Comparison of ENCODE assay signal across 1 cellular context in the genomic region with DNA sequence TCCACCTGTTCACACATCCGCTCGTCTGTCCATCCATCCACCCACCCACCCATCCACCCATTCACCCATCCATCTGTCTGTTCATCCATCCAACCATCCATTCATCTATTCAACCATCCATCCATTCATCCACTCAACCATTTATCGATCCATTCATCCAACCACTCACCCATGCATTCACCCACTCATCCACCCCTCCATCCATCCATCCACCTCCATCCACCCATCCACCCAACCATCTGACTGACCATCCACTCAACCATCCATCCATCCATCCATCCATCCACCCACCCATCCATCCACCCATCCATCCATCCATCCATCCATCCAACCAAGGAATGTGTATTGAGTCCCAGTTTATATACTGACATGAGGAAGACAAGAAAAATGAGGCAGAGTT.
TF ChIP-seq lines count a peak whose summit lies in the region.

No MANE protein-coding gene starts in this region.

TF ChIP-seq in K562, 482 proteins besides CTCF, POLR2A, EP300 and RAD21:
- TF ChIP-seq, protein P1, sequence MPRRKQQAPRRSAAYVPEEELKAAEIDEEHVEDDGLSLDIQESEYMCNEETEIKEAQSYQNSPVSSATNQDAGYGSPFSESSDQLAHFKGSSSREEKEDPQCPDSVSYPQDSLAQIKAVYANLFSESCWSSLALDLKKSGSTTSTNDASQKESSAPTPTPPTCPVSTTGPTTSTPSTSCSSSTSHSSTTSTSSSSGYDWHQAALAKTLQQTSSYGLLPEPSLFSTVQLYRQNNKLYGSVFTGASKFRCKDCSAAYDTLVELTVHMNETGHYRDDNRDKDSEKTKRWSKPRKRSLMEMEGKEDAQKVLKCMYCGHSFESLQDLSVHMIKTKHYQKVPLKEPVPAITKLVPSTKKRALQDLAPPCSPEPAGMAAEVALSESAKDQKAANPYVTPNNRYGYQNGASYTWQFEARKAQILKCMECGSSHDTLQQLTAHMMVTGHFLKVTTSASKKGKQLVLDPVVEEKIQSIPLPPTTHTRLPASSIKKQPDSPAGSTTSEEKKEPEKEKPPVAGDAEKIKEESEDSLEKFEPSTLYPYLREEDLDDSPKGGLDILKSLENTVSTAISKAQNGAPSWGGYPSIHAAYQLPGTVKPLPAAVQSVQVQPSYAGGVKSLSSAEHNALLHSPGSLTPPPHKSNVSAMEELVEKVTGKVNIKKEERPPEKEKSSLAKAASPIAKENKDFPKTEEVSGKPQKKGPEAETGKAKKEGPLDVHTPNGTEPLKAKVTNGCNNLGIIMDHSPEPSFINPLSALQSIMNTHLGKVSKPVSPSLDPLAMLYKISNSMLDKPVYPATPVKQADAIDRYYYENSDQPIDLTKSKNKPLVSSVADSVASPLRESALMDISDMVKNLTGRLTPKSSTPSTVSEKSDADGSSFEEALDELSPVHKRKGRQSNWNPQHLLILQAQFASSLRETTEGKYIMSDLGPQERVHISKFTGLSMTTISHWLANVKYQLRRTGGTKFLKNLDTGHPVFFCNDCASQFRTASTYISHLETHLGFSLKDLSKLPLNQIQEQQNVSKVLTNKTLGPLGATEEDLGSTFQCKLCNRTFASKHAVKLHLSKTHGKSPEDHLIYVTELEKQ (CRISPR knock-in tag; IDR thresholded peaks at IDR 0.05), result no peak
- 0 out of 2 replicates have a peak, but pooled peaks have one; percentile 20 for TF ChIP-seq EHMT2 (IDR thresholded peaks at IDR 0.05)
- TF ChIP-seq, protein P2, sequence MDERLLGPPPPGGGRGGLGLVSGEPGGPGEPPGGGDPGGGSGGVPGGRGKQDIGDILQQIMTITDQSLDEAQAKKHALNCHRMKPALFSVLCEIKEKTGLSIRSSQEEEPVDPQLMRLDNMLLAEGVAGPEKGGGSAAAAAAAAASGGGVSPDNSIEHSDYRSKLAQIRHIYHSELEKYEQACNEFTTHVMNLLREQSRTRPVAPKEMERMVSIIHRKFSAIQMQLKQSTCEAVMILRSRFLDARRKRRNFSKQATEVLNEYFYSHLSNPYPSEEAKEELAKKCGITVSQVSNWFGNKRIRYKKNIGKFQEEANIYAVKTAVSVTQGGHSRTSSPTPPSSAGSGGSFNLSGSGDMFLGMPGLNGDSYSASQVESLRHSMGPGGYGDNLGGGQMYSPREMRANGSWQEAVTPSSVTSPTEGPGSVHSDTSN (CRISPR knock-in tag; IDR thresholded peaks at IDR 0.05; ENCODE audit: low read depth), result no peak
- TF ChIP-seq, protein P2 (tag; conservative IDR thresholded peaks at IDR 0.05; ENCODE audit: low read depth), result no peak
- TF ChIP-seq ZNF253 (CRISPR knock-in tag; conservative IDR thresholded peaks at IDR 0.05), result no peak
